In genomic region chr12:53622724-53623123, GRCh38 we compare ENCODE assay signal across 1 cellular context.
A peak's percentile ranks its signal among the peaks of the same experiment; 100 is the strongest.
TF ChIP-seq lines count a peak whose summit lies in the region.

No MANE protein-coding gene starts in this region.

TF ChIP-seq in K562, 482 proteins besides CTCF, POLR2A, EP300 and RAD21:
- no peak for TF ChIP-seq KDM1A (IDR thresholded peaks at IDR 0.05)
- TF ChIP-seq MAFG (tag; conservative IDR thresholded peaks at IDR 0.05), result no peak
- TF ChIP-seq, protein P1, sequence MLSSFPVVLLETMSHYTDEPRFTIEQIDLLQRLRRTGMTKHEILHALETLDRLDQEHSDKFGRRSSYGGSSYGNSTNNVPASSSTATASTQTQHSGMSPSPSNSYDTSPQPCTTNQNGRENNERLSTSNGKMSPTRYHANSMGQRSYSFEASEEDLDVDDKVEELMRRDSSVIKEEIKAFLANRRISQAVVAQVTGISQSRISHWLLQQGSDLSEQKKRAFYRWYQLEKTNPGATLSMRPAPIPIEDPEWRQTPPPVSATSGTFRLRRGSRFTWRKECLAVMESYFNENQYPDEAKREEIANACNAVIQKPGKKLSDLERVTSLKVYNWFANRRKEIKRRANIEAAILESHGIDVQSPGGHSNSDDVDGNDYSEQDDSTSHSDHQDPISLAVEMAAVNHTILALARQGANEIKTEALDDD (IDR thresholded peaks at IDR 0.05), result peak; percentile 12; the same call in 1 of the 2 replicates
- TF ChIP-seq, protein P2, sequence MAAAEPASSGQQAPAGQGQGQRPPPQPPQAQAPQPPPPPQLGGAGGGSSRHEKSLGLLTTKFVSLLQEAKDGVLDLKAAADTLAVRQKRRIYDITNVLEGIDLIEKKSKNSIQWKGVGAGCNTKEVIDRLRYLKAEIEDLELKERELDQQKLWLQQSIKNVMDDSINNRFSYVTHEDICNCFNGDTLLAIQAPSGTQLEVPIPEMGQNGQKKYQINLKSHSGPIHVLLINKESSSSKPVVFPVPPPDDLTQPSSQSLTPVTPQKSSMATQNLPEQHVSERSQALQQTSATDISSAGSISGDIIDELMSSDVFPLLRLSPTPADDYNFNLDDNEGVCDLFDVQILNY (CRISPR knock-in tag; IDR thresholded peaks at IDR 0.05), result no peak
- no peak for TF ChIP-seq MYNN (IDR thresholded peaks at IDR 0.05)
- TF ChIP-seq MYNN (CRISPR knock-in tag; IDR thresholded peaks at IDR 0.05), result no peak
- TF ChIP-seq RBM25 (IDR thresholded peaks at IDR 0.05; ENCODE audit: low read depth, low read length, severe bottlenecking), result peak; percentile 28
